19 cellular contexts compared by ENCODE assay signal in the genomic region with DNA sequence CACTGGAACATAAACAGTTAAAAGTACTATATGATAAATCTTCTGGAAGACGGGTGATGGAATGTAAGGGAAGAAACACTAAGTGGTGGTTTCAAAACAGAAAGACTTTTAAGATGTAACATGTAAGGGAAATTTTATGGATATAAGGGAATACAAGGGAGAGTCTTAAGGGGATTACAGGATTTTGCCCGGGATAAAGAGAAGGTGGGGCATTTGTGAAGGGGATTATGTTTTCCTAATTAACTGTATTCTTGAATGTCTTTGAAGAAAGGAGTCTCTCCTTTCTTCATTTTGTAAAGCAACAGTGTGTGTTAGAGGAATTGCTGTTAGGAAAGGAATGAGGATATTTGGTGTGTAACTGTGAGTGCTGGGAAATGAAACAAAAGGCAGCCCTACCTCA.
DNase-seq lines count a peak whose midpoint lies in the region; ATAC-seq and TF ChIP-seq lines count a peak whose summit lies in the region.
"Had no signal": no experiment of that assay in that cellular context is flagged by ENCODE, and none has a peak within 500 bp of the region (broad histone marks: within the 10 kb centered on the region; RNA-seq: fewer than 3 reads in every experiment).

No MANE protein-coding gene starts in this region.

- no peaks in the 10 kb centered on the region for H3K36me3 Mint-ChIP-seq in nephron progenitor cell (ENCODE audit: low read depth)

- H3K4me1 ChIP-seq in left lung = no peaks in the 10 kb centered on the region

- H3K4me1 Mint-ChIP-seq in nephron progenitor cell = peaks cover 46% of the 10 kb centered on the region

- no peaks in the 10 kb centered on the region for H3K9me3 Mint-ChIP-seq in nephron progenitor cell
- H3K9me3 Mint-ChIP-seq: CD4-positive, alpha-beta T cell; CD8-positive, alpha-beta memory T cell had no signal

- TF ChIP-seq CTCF in nephron progenitor cell (IDR thresholded peaks at IDR 0.05) (no peak), left lung (IDR thresholded peaks at IDR 0.05) (no peak)

- no peaks in the 10 kb centered on the region for H3K36me3 ChIP-seq in left lung
- H3K36me3 ChIP-seq: BLaER1 had no signal

- H3K27me3 ChIP-seq in left lung = no peaks in the 10 kb centered on the region
- H3K27me3 ChIP-seq: BLaER1 had no signal

- no peak for ATAC-seq in HG03457 (IDR thresholded peaks at IDR 0.05; ENCODE audit: unreplicated experiment)
- ATAC-seq in GM19467 (IDR thresholded peaks at IDR 0.05; ENCODE audit: unreplicated experiment) = no peak
- no peak for ATAC-seq in HG03139 (IDR thresholded peaks at IDR 0.05; ENCODE audit: unreplicated experiment)
- ATAC-seq in left lung = no peak

- H3K27ac ChIP-seq in left lung = no peak overlapping the region
- H3K27ac ChIP-seq: 22Rv1, BLaER1, C4-2B, GM23248 had no signal

- no peaks in the 10 kb centered on the region for H3K9me3 ChIP-seq in left lung
- H3K9me3 ChIP-seq: BLaER1 had no signal

- peak overlapping the region; percentile 3 for H3K27ac Mint-ChIP-seq in nephron progenitor cell
- H3K27ac Mint-ChIP-seq: B cell; CD4-positive, alpha-beta T cell had no signal

- no peak overlapping the region for H3K4me3 Mint-ChIP-seq in nephron progenitor cell
- H3K4me3 Mint-ChIP-seq: B cell; CD4-positive, alpha-beta T cell; CD8-positive, alpha-beta memory T cell had no signal

- intact Hi-C loops in left lung (cut with DNase I) = no loop called here

- DNase-seq in D341Med (ENCODE audit: low spot score) (peak; percentile 46), NCI-H524 (lab: John Stamatoyannopoulos, UW) (peak; percentile 27 to 62), NCI-H82 treated with DMSO at 0.1 percent for 48 hours (lab: John Stamatoyannopoulos, UW; ENCODE audit: unreplicated experiment) (peak; percentile 95), nephron progenitor cell (no peak), left lung (no peak)
- DNase-seq: CD4-positive, alpha-beta T cell; CD8-positive, alpha-beta memory T cell; DMS153; DND-41; GM23248; H7; HCEC 1CT had no signal

- H3K27me3 Mint-ChIP-seq in nephron progenitor cell (ENCODE audit: low read depth, poor library complexity) = peaks cover 4% of the 10 kb centered on the region
- H3K27me3 Mint-ChIP-seq: B cell; CD4-positive, alpha-beta T cell; CD8-positive, alpha-beta memory T cell had no signal

- no peak overlapping the region for H3K4me3 ChIP-seq in left lung
- H3K4me3 ChIP-seq: BLaER1, GM23248 had no signal

Comparison
In these comparisons a context has a peak if more than half of its experiments do, and no peak if none do; other contexts are left out.
1. DNase-seq: peak in D341Med (single experiment), NCI-H524 (2 of 2) and NCI-H82 treated with DMSO at 0.1 percent for 48 hours (single experiment); none in nephron progenitor cell (single experiment) and left lung (0 of 2).